In genomic region chr3:142896996-142897395, GRCh38 we compare ENCODE assay signal across 16 cellular contexts. TPM values are rescaled to one million over a fixed set of nuclear protein-coding genes. Genes with fewer than 3 reads are reported as not detected.
DNase-seq lines count a peak whose midpoint lies in the region; ATAC-seq, FAIRE-seq and TF ChIP-seq lines count a peak whose summit lies in the region.
"Had no signal": no experiment of that assay in that cellular context is flagged by ENCODE, and none has a peak within 500 bp of the region (broad histone marks: within the 10 kb centered on the region; RNA-seq: fewer than 3 reads in every experiment).

No MANE protein-coding gene starts in this region.

- H3K4me3 ChIP-seq in HepG2 (replicated peaks in 1 of 3; ENCODE audit: insufficient read depth in 1 of 3, low read depth in 2 of 3, low read length in 3 of 3) (no peak overlapping the region), right lobe of liver (no peak overlapping the region), epithelial cell of esophagus (ENCODE audit: low read length) (no peak overlapping the region)
- H3K4me3 ChIP-seq: BLaER1 had no signal

- H3K9me3 ChIP-seq in HepG2 (ENCODE audit: low read length) (no peaks in the 10 kb centered on the region), right lobe of liver (no peaks in the 10 kb centered on the region)
- H3K9me3 ChIP-seq: BLaER1, Caco-2 had no signal

- H3K36me3 ChIP-seq in HepG2 (replicated peaks in 1 of 2; ENCODE audit: control insufficient read depth in 1 of 2, insufficient read depth in 2 of 2, low read length in 2 of 2) = no peaks in the 10 kb centered on the region
- H3K36me3 ChIP-seq in right lobe of liver = no peaks in the 10 kb centered on the region
- H3K36me3 ChIP-seq: BLaER1 had no signal

- DNase-seq in HepG2 (ENCODE audit: low spot score) (no peak), right lobe of liver (no peak), M059J (ENCODE audit: low read depth) (peak; percentile 65), epithelial cell of esophagus (ENCODE audit: low read depth) (peak; percentile 34), iPS-NIHi7 (ENCODE audit: extremely low spot score) (no peak)
- DNase-seq in activated CD8-positive, alpha-beta T cell treated with anti-CD3 and anti-CD28 coated beads, Interleukin-2, amount 10 ng/mL, durations not matched to agents 7 days and 5 days = no peak
- DNase-seq: AML-193; Caco-2; CD8-positive, alpha-beta memory T cell; DND-41; GF-D8; HCEC 1CT; IMR-90 had no signal

- TF ChIP-seq RAD21 in HepG2 (CRISPR knock-in tag; IDR thresholded peaks at IDR 0.05) = no peak

- BruUV-seq in HepG2 (replicated peaks; lab: Mats Ljungman, UMichigan) = no TSS peak

- H2AFZ ChIP-seq in HepG2 (ENCODE audit: low read length) = no peak overlapping the region

- no peaks in the 10 kb centered on the region for H3K36me3 Mint-ChIP-seq in activated CD8-positive, alpha-beta T cell treated with anti-CD3 and anti-CD28 coated beads, Interleukin-2, amount 10 ng/mL, durations not matched to agents 7 days and 5 days (ENCODE audit: low read depth)
- H3K36me3 Mint-ChIP-seq: CD8-positive, alpha-beta memory T cell had no signal

- intact Hi-C loops in HepG2 (cut with micrococcal nuclease; ENCODE audit: unreplicated experiment) = no loop called here
- intact Hi-C loops in right lobe of liver (cut with DNase I) = no loop called here

- H3K9me3 Mint-ChIP-seq in activated CD8-positive, alpha-beta T cell treated with anti-CD3 and anti-CD28 coated beads, Interleukin-2, amount 10 ng/mL, durations not matched to agents 7 days and 5 days (ENCODE audit: insufficient read depth) = no peaks in the 10 kb centered on the region

- TF ChIP-seq POLR2A in HepG2 (IDR thresholded peaks at IDR 0.05; ENCODE audit: insufficient read depth in 1 of 2, low read depth in 2 of 2, low read length in 2 of 2) (no peak), right lobe of liver (IDR thresholded peaks at IDR 0.05) (no peak)

- no peak overlapping the region for H3K27ac ChIP-seq in HepG2 (ENCODE audit: extremely low read length, insufficient read depth, low read length)
- H3K27ac ChIP-seq in right lobe of liver = no peak overlapping the region
- H3K27ac ChIP-seq: BLaER1 had no signal

- FAIRE-seq in HepG2 (lab: Jason Lieb, UNC) = no peak
- FAIRE-seq: GM19239 had no signal

- in situ Hi-C loops in HepG2 (cut with HindIII; ENCODE audit: extremely low pct_ligation_motif_present, low pct_unique_long_range_greater_than_20kb) = no loop called here

- no peak overlapping the region for H3K9ac ChIP-seq in HepG2 (ENCODE audit: insufficient read depth, low read depth, low read length)
- H3K9ac ChIP-seq: BLaER1 had no signal

- no peak for TF ChIP-seq EP300 in HepG2 (IDR thresholded peaks at IDR 0.05; ENCODE audit: low read depth in 2 of 2, low read length in 2 of 2)
- TF ChIP-seq EP300 in HepG2 (CRISPR knock-in tag; IDR thresholded peaks at IDR 0.05; ENCODE audit: borderline replicate concordance) = no peak

- WGBS in HepG2 (ENCODE audit: low lambda C conversion rate) = 4% methylated on average over 1 of the region's 1 CpG
- 30% methylated on average over 1 of the region's 1 CpG for WGBS in right lobe of liver (ENCODE audit: insufficient coverage, low coverage, low lambda C conversion rate, missing lambda C conversion rate)

- H3K27me3 ChIP-seq in HepG2 (ENCODE audit: control insufficient read depth in 1 of 2, insufficient read depth in 2 of 2, low read length in 2 of 2) (no peaks in the 10 kb centered on the region; a peak in 1 of 5 replicates), right lobe of liver (no peaks in the 10 kb centered on the region)
- H3K27me3 ChIP-seq: BLaER1 had no signal

- ATAC-seq in HepG2 (no peak), right lobe of liver (no peak), GM21619 (IDR thresholded peaks at IDR 0.05; ENCODE audit: unreplicated experiment) (no peak)
- ATAC-seq in activated CD8-positive, alpha-beta T cell treated with anti-CD3 and anti-CD28 coated beads, Interleukin-2, amount 10 ng/mL, durations not matched to agents 7 days and 5 days = no peak

- H3K4me1 ChIP-seq in HepG2 (ENCODE audit: insufficient read depth, low read length) (no peaks in the 10 kb centered on the region), right lobe of liver (peaks cover 0 to 7% (median 0%) of the 10 kb centered on the region in 4 donors)
- H3K4me1 ChIP-seq: BLaER1, Caco-2 had no signal

- H3K79me2 ChIP-seq in HepG2 (ENCODE audit: insufficient read depth, low read length) = no peaks in the 10 kb centered on the region

- CTCF ChIA-PET in HepG2 (lab: Yijun Ruan, JAX; ENCODE audit: low intra/inter-chr PET ratio, low total read pairs) = no interaction called here
- CTCF ChIA-PET in activated CD8-positive, alpha-beta T cell treated with anti-CD3 and anti-CD28 coated beads, Interleukin-2, amount 10 ng/mL, durations not matched to agents 7 days and 5 days (lab: Charles Lee) = no interaction called here

- H3K4me1 Mint-ChIP-seq in activated CD8-positive, alpha-beta T cell treated with anti-CD3 and anti-CD28 coated beads, Interleukin-2, amount 10 ng/mL, durations not matched to agents 7 days and 5 days (ENCODE audit: low read depth) = no peaks in the 10 kb centered on the region
- H3K4me1 Mint-ChIP-seq: CD8-positive, alpha-beta memory T cell had no signal

- no peak overlapping the region for H3K27ac Mint-ChIP-seq in activated CD8-positive, alpha-beta T cell treated with anti-CD3 and anti-CD28 coated beads, Interleukin-2, amount 10 ng/mL, durations not matched to agents 7 days and 5 days
- H3K27ac Mint-ChIP-seq: CD8-positive, alpha-beta memory T cell had no signal

- H4K20me1 ChIP-seq in HepG2 (ENCODE audit: insufficient read depth, low read length) = no peaks in the 10 kb centered on the region
- H4K20me1 ChIP-seq: BLaER1 had no signal

- POLR2A ChIA-PET in HepG2 (lab: Yijun Ruan, JAX) = no interaction called here
- POLR2A ChIA-PET in activated CD8-positive, alpha-beta T cell treated with anti-CD3 and anti-CD28 coated beads, Interleukin-2, amount 10 ng/mL, durations not matched to agents 7 days and 5 days (lab: Charles Lee) = no interaction called here

- H3K27me3 Mint-ChIP-seq in activated CD8-positive, alpha-beta T cell treated with anti-CD3 and anti-CD28 coated beads, Interleukin-2, amount 10 ng/mL, durations not matched to agents 7 days and 5 days (ENCODE audit: low read depth) = peaks cover 18% of the 10 kb centered on the region

- TF ChIP-seq CTCF in HepG2 (CRISPR knock-in tag; IDR thresholded peaks at IDR 0.05) (no peak), right lobe of liver (IDR thresholded peaks at IDR 0.05) (no peak), epithelial cell of esophagus (IDR thresholded peaks at IDR 0.05; ENCODE audit: insufficient read depth, low read depth, low read length, missing control alignments) (no peak)

- H3K4me3 Mint-ChIP-seq in activated CD8-positive, alpha-beta T cell treated with anti-CD3 and anti-CD28 coated beads, Interleukin-2, amount 10 ng/mL, durations not matched to agents 7 days and 5 days = no peak overlapping the region
- H3K4me3 Mint-ChIP-seq: CD8-positive, alpha-beta memory T cell had no signal

- no peak overlapping the region for H3K4me2 ChIP-seq in HepG2 (ENCODE audit: low read depth, low read length)
- H3K4me2 ChIP-seq: BLaER1 had no signal

RNA-seq across cellular contexts. Expression of gene PCOLCE2, which starts 8.1 kb away (rescaled TPM):
- 1.1 and 2.0 TPM in 2 replicates for total RNA-seq in HepG2 (2016; rRNA removed; fragmentation: Illumina TruSeq; extraction: Trizol)
- 0.40 and 0.71 TPM in 2 replicates for total RNA-seq in HepG2 (2016; cell fraction: cytosol; rRNA removed; fragmentation: Illumina TruSeq; extraction: Trizol; ENCODE audit: low read depth)
- 2.0 and 2.1 TPM in 2 replicates for total RNA-seq in HepG2 (2016; cell fraction: insoluble cytoplasmic fraction; rRNA removed; fragmentation: Illumina TruSeq; extraction: Trizol)
- 0.71 and 1.1 TPM in 2 replicates for total RNA-seq in HepG2 (2016; cell fraction: membrane; rRNA removed; fragmentation: Illumina TruSeq; extraction: Trizol)
- 1.5 and 2.6 TPM in 2 replicates for total RNA-seq in HepG2 (2016; cell fraction: nucleus; rRNA removed; fragmentation: Illumina TruSeq; extraction: Trizol)
- polyA plus RNA-seq in HepG2 (2011; rRNA removed) = 0.71 and 0.74 TPM in 2 replicates
- 0.46 and 1.2 TPM in 2 replicates for polyA plus RNA-seq in HepG2 (2011; cell fraction: cytosol; rRNA removed)
- 0.55 and 0.87 TPM in 2 replicates for polyA plus RNA-seq in HepG2 (2011; cell fraction: nucleus; rRNA removed)
- 0.87 and 2.5 TPM in 2 replicates for polyA plus RNA-seq in HepG2 (2012)
- polyA plus RNA-seq in HepG2 (2016; cell fraction: cytosol; fragmentation: Illumina TruSeq; extraction: Trizol; ENCODE audit: low read depth) = 0.47 and 1.1 TPM in 2 replicates
- 1.1 and 1.3 TPM in 2 replicates for polyA plus RNA-seq in HepG2 (2016; cell fraction: insoluble cytoplasmic fraction; fragmentation: Illumina TruSeq; extraction: Trizol; ENCODE audit: low read depth)
- polyA plus RNA-seq in HepG2 (2016; cell fraction: membrane; fragmentation: Illumina TruSeq; extraction: Trizol; ENCODE audit: low read depth) = 1.00 and 1.6 TPM in 2 replicates
- polyA plus RNA-seq in HepG2 (2016; cell fraction: nucleus; fragmentation: Illumina TruSeq; extraction: Trizol; ENCODE audit: insufficient read depth, low read depth) = 3.8 and 6.0 TPM in 2 replicates
- 0.60 and 25.3 TPM in 2 replicates for polyA minus RNA-seq in HepG2 (2011; rRNA and poly(A)+ RNA removed; ENCODE audit: low replicate concordance)
- polyA minus RNA-seq in HepG2 (2011; cell fraction: cytosol; rRNA and poly(A)+ RNA removed) = 1.7 TPM in 1 of 2 replicates, not detected in the other
- polyA minus RNA-seq in HepG2 (2011; cell fraction: nucleus; rRNA and poly(A)+ RNA removed) = 0.52 and 1.5 TPM in 2 replicates
- total RNA-seq in right lobe of liver = 1 to 10 TPM; 1.8 to 9.7 (median 3.8) TPM
- total RNA-seq in M059J (2014; rRNA removed; shearing (Covaris generic)) = 21.6 and 26.5 TPM in 2 replicates
- total RNA-seq in activated CD8-positive, alpha-beta T cell treated with anti-CD3 and anti-CD28 coated beads, Interleukin-2, amount 10 ng/mL, durations not matched to agents 7 days and 5 days = not detected
- total RNA-seq: CD8-positive, alpha-beta memory T cell had no signal
- polyA plus RNA-seq: CD8-positive, alpha-beta memory T cell had no signal

Comparison
In these comparisons a context has a peak if more than half of its experiments do, and no peak if none do; other contexts are left out.
1. DNase-seq: peak in M059J (single experiment) and epithelial cell of esophagus (single experiment); none in HepG2 (single experiment), right lobe of liver (0 of 3), activated CD8-positive, alpha-beta T cell treated with anti-CD3 and anti-CD28 coated beads, Interleukin-2, amount 10 ng/mL, durations not matched to agents 7 days and 5 days (single experiment) and iPS-NIHi7 (single experiment).